ENCODE assay signal across 10 cellular contexts in genomic region chr1:54221113-54221834, GRCh38. TPM values are rescaled to one million over a fixed set of nuclear protein-coding genes. Genes with fewer than 3 reads are reported as not detected.
DNase-seq lines count a peak whose midpoint lies in the region; ATAC-seq, FAIRE-seq and TF ChIP-seq lines count a peak whose summit lies in the region.
"Had no signal": no experiment of that assay in that cellular context is flagged by ENCODE, and none has a peak within 500 bp of the region (broad histone marks: within the 10 kb centered on the region; RNA-seq: fewer than 3 reads in every experiment).

No MANE protein-coding gene starts in this region.

- H3K79me2 ChIP-seq in hepatocyte: no peaks in the 10 kb centered on the region

- no peaks in the 10 kb centered on the region for H3K9me3 ChIP-seq in hepatocyte (ENCODE audit: low read depth)

- FAIRE-seq in RCC 7860 (lab: Jason Lieb, UNC): no peak

- no peak overlapping the region for H3K4me3 Mint-ChIP-seq in activated CD4-positive, alpha-beta T cell treated with anti-CD3 and anti-CD28 coated beads, Interleukin-2, amount 10 ng/mL, durations not matched to agents 7 days and 5 days
- H3K4me3 Mint-ChIP-seq in WTC11: no peak overlapping the region
- no peak overlapping the region for H3K4me3 Mint-ChIP-seq in stimulated activated effector memory CD8-positive, alpha-beta T cell treated with anti-CD3 and anti-CD28 coated beads, Interleukin-12 subunit alpha, Interleukin-12 subunit beta, amount 100 ng/mL, for 72 hours

- POLR2A ChIA-PET in activated CD4-positive, alpha-beta T cell treated with anti-CD3 and anti-CD28 coated beads, Interleukin-2, amount 10 ng/mL, durations not matched to agents 7 days and 5 days (lab: Charles Lee): no interaction called here
- POLR2A ChIA-PET in WTC11 (lab: Charles Lee): no interaction called here

- no peaks in the 10 kb centered on the region for H3K9me3 Mint-ChIP-seq in activated CD4-positive, alpha-beta T cell treated with anti-CD3 and anti-CD28 coated beads, Interleukin-2, amount 10 ng/mL, durations not matched to agents 7 days and 5 days
- no peaks in the 10 kb centered on the region for H3K9me3 Mint-ChIP-seq in WTC11
- H3K9me3 Mint-ChIP-seq in stimulated activated effector memory CD8-positive, alpha-beta T cell treated with anti-CD3 and anti-CD28 coated beads, Interleukin-12 subunit alpha, Interleukin-12 subunit beta, amount 100 ng/mL, for 72 hours: no peaks in the 10 kb centered on the region

- H3K9me2 ChIP-seq in hepatocyte (replicated peaks; ENCODE audit: insufficient read depth): no peaks in the 10 kb centered on the region

- H4K20me1 ChIP-seq in hepatocyte (ENCODE audit: insufficient read depth, poor library complexity, severe bottlenecking): peaks cover 2% of the 10 kb centered on the region

- CTCF ChIA-PET in activated CD4-positive, alpha-beta T cell treated with anti-CD3 and anti-CD28 coated beads, Interleukin-2, amount 10 ng/mL, durations not matched to agents 7 days and 5 days (lab: Charles Lee): interaction anchor here (1.9 kb wide), 1 partner anchor 15 kb away, joined by 4 read pairs; no protein-coding TSS in a partner anchor
- CTCF ChIA-PET in WTC11 (lab: Charles Lee): interaction anchor here (0.9 to 1.6 kb wide), 3 partner anchors 40 to 169 kb away, joined by 3 to 6 read pairs (median 3); no protein-coding TSS in a partner anchor

- no peak overlapping the region for H2AFZ ChIP-seq in hepatocyte

- H3K27me3 Mint-ChIP-seq in activated CD4-positive, alpha-beta T cell treated with anti-CD3 and anti-CD28 coated beads, Interleukin-2, amount 10 ng/mL, durations not matched to agents 7 days and 5 days: no peaks in the 10 kb centered on the region
- no peaks in the 10 kb centered on the region for H3K27me3 Mint-ChIP-seq in WTC11 (ENCODE audit: low read depth)

- H3K36me3 Mint-ChIP-seq in activated CD4-positive, alpha-beta T cell treated with anti-CD3 and anti-CD28 coated beads, Interleukin-2, amount 10 ng/mL, durations not matched to agents 7 days and 5 days (ENCODE audit: low read depth): peaks cover 42% of the 10 kb centered on the region
- peaks cover 35% of the 10 kb centered on the region for H3K36me3 Mint-ChIP-seq in WTC11
- H3K36me3 Mint-ChIP-seq in stimulated activated effector memory CD8-positive, alpha-beta T cell treated with anti-CD3 and anti-CD28 coated beads, Interleukin-12 subunit alpha, Interleukin-12 subunit beta, amount 100 ng/mL, for 72 hours: peaks cover 73% of the 10 kb centered on the region

- peak overlapping the region; percentile 78 for H3K27ac Mint-ChIP-seq in activated CD4-positive, alpha-beta T cell treated with anti-CD3 and anti-CD28 coated beads, Interleukin-2, amount 10 ng/mL, durations not matched to agents 7 days and 5 days
- H3K27ac Mint-ChIP-seq in WTC11: peak overlapping the region; percentile 43; the same call in 1 of the 2 replicates
- H3K27ac Mint-ChIP-seq in stimulated activated effector memory CD8-positive, alpha-beta T cell treated with anti-CD3 and anti-CD28 coated beads, Interleukin-12 subunit alpha, Interleukin-12 subunit beta, amount 100 ng/mL, for 72 hours: peak overlapping the region; percentile 85

- ATAC-seq in WTC11: no peak
- no peak for ATAC-seq in stimulated activated effector memory CD8-positive, alpha-beta T cell treated with anti-CD3 and anti-CD28 coated beads, Interleukin-12 subunit alpha, Interleukin-12 subunit beta, amount 100 ng/mL, for 72 hours
- ATAC-seq in HG02798 (IDR thresholded peaks at IDR 0.05; ENCODE audit: poor library complexity, unreplicated experiment): no peak

- no peaks in the 10 kb centered on the region for H3K27me3 ChIP-seq in hepatocyte

- H3K27ac ChIP-seq in hepatocyte: peak overlapping the region; percentile 59

- peaks cover 5% of the 10 kb centered on the region for H3K4me1 ChIP-seq in hepatocyte (ENCODE audit: insufficient read depth)

- H3K4me2 ChIP-seq in hepatocyte: no peak overlapping the region

- WGBS in hepatocyte (ENCODE audit: low lambda C conversion rate, missing lambda C conversion rate): 96% methylated on average over 12 of the region's 12 CpGs

- peaks cover 5% of the 10 kb centered on the region for H3K4me1 Mint-ChIP-seq in activated CD4-positive, alpha-beta T cell treated with anti-CD3 and anti-CD28 coated beads, Interleukin-2, amount 10 ng/mL, durations not matched to agents 7 days and 5 days
- H3K4me1 Mint-ChIP-seq in WTC11: peaks cover 21% of the 10 kb centered on the region
- H3K4me1 Mint-ChIP-seq in stimulated activated effector memory CD8-positive, alpha-beta T cell treated with anti-CD3 and anti-CD28 coated beads, Interleukin-12 subunit alpha, Interleukin-12 subunit beta, amount 100 ng/mL, for 72 hours: peaks cover 15% of the 10 kb centered on the region

- H3K36me3 ChIP-seq in hepatocyte (replicated peaks; ENCODE audit: insufficient read depth, low read depth): no peaks in the 10 kb centered on the region

- TF ChIP-seq CTCF in WTC11 (IDR thresholded peaks at IDR 0.05) (no peak), hepatocyte (IDR thresholded peaks at IDR 0.05; ENCODE audit: poor library complexity) (no peak)

- H3K4me3 ChIP-seq in hepatocyte: no peak overlapping the region

- no peak for DNase-seq in activated CD4-positive, alpha-beta T cell treated with anti-CD3 and anti-CD28 coated beads, Interleukin-2, amount 10 ng/mL, durations not matched to agents 7 days and 5 days
- DNase-seq in activated CD4-positive, alpha-beta T cell treated with anti-CD3 and anti-CD28 coated beads for 1 hour: no peak
- DNase-seq in WTC11 (ENCODE audit: low spot score) (no peak), hepatocyte (ENCODE audit: low spot score) (no peak), RCC 7860 (ENCODE audit: low spot score) (no peak)
- no peak for DNase-seq in stimulated activated effector memory CD8-positive, alpha-beta T cell treated with anti-CD3 and anti-CD28 coated beads, Interleukin-12 subunit alpha, Interleukin-12 subunit beta, amount 100 ng/mL, for 72 hours (ENCODE audit: low spot score in 2 of 2)
- DNase-seq in stimulated activated CD4-positive, alpha-beta T cell treated with anti-CD3 and anti-CD28 coated beads, Interleukin-15, amount 100 ng/mL, for 24 hours: no peak
- DNase-seq: ACHN, NCI-H187 treated with DMSO at 0.1 percent for 48 hours had no signal

TF ChIP-seq in WTC11, 78 proteins besides CTCF, POLR2A, EP300 and RAD21 (continues in another document):
- TF ChIP-seq E2F1 (CRISPR knock-in tag; IDR thresholded peaks at IDR 0.05) (no peak), SOX15 (CRISPR knock-in tag; IDR thresholded peaks at IDR 0.05) (no peak), NFE2L1 (CRISPR knock-in tag; IDR thresholded peaks at IDR 0.05) (no peak), IRF2 (CRISPR knock-in tag; IDR thresholded peaks at IDR 0.05; ENCODE audit: borderline replicate concordance, low read depth) (no peak), ZNF232 (CRISPR knock-in tag; IDR thresholded peaks at IDR 0.05) (no peak), ZBTB43 (CRISPR knock-in tag; IDR thresholded peaks at IDR 0.05) (no peak), FOXK1 (CRISPR knock-in tag; IDR thresholded peaks at IDR 0.05) (no peak), SMAD4 (CRISPR knock-in tag; IDR thresholded peaks at IDR 0.05) (no peak), ZNF416 (CRISPR knock-in tag; IDR thresholded peaks at IDR 0.05) (no peak), NFATC4 (CRISPR knock-in tag; IDR thresholded peaks at IDR 0.05) (no peak), RORB (CRISPR knock-in tag; IDR thresholded peaks at IDR 0.05) (no peak), ZNF425 (CRISPR knock-in tag; conservative IDR thresholded peaks at IDR 0.05) (no peak)

RNA-seq across cellular contexts. Expression of gene MRPL37, which starts 21.3 kb away (rescaled TPM):
- total RNA-seq in activated CD4-positive, alpha-beta T cell treated with anti-CD3 and anti-CD28 coated beads, Interleukin-2, amount 10 ng/mL, durations not matched to agents 7 days and 5 days: 10 to 100 TPM; 93.8 to 95.2 TPM
- total RNA-seq in WTC11 (2021) (125 to 143 TPM (median 130 TPM) in 3 replicates), hepatocyte (60.9 and 77.4 TPM in 2 replicates)
- 81.8 and 91.6 TPM in 2 replicates for polyA plus RNA-seq in hepatocyte

RNA-seq across cellular contexts. Expression of gene CYB5RL, which starts 21.4 kb away (rescaled TPM):
- 10 to 100 TPM; 10.8 to 13.4 TPM for total RNA-seq in activated CD4-positive, alpha-beta T cell treated with anti-CD3 and anti-CD28 coated beads, Interleukin-2, amount 10 ng/mL, durations not matched to agents 7 days and 5 days
- total RNA-seq in WTC11 (2021) (13.1 to 14.2 TPM (median 13.4 TPM) in 3 replicates), hepatocyte (3.4 and 7.5 TPM in 2 replicates)
- polyA plus RNA-seq in hepatocyte: 3.1 and 4.5 TPM in 2 replicates
